1 cellular context compared by ENCODE assay signal in the genomic region with DNA sequence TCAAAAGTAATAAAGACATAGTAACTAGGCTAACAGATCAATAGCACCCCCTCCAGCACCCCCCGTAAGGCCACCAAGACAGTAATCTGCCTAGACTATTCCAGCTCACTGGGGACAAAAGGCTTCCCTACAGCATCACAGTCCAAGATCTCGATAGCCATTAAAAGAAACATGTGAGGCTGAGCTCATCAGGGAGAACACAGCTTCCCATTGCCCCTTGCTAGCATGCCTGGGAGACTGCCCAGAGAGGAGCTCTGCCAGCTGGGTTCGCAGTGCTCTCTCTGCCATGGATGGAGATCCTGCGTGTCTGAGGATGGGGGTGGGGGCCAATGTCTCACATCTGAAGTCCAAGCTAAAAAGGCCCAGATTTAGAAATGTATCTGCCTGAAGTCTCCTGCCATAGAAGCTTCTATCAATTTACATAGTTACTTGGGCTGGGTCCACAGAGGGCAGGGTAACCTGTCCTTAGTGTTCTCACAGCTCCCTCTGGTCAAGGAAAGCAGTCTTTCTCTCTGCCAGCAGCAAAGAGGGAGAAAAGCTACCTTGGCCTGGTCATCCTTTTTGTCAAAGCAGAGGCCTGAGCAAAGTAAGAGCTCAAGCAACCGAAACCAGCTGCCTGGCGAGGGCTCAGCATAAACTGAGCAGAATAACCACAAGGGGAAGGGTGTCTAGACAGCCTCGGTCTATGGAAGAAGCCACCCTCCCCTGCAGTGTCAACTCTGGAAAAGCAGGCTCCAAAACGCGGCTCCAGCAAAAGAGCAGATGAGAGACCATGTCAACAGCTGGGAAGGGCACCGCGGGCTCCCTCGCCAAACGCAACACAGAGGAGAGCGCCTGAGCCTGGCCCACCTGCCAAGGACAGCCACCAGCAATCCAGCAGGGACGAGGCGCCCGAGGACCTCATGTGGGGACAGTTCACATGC.
TF ChIP-seq lines count a peak whose summit lies in the region.

No MANE protein-coding gene starts in this region.

TF ChIP-seq in WTC11, 78 proteins besides CTCF, POLR2A, EP300 and RAD21 (continued from another document):
- TF ChIP-seq GRHL2 (CRISPR knock-in tag; IDR thresholded peaks at IDR 0.05; ENCODE audit: insufficient replicate concordance, severe bottlenecking), result no peak
- no peak for TF ChIP-seq STAT6 (CRISPR knock-in tag; conservative IDR thresholded peaks at IDR 0.05; ENCODE audit: low read depth)
- no peak for TF ChIP-seq E2F1 (CRISPR knock-in tag; IDR thresholded peaks at IDR 0.05)
- TF ChIP-seq PRRX2 (CRISPR knock-in tag; IDR thresholded peaks at IDR 0.05), result no peak
- TF ChIP-seq, protein P1, sequence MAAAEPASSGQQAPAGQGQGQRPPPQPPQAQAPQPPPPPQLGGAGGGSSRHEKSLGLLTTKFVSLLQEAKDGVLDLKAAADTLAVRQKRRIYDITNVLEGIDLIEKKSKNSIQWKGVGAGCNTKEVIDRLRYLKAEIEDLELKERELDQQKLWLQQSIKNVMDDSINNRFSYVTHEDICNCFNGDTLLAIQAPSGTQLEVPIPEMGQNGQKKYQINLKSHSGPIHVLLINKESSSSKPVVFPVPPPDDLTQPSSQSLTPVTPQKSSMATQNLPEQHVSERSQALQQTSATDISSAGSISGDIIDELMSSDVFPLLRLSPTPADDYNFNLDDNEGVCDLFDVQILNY (CRISPR knock-in tag; IDR thresholded peaks at IDR 0.05), result no peak
- no peak for TF ChIP-seq ZNF317 (CRISPR knock-in tag; IDR thresholded peaks at IDR 0.05; ENCODE audit: borderline replicate concordance, low read depth)
- TF ChIP-seq ZSCAN18 (CRISPR knock-in tag; IDR thresholded peaks at IDR 0.05), result no peak
- no peak for TF ChIP-seq ZNF263 (CRISPR knock-in tag; IDR thresholded peaks at IDR 0.05; ENCODE audit: low read depth)
